In genomic region chr2:105521176-105521575, GRCh38 we compare ENCODE assay signal across 8 cellular contexts.
DNase-seq lines count a peak whose midpoint lies in the region; ATAC-seq and TF ChIP-seq lines count a peak whose summit lies in the region.

No MANE protein-coding gene starts in this region.

- no peak overlapping the region for H3K4me3 ChIP-seq in adipocyte (ENCODE audit: low read length)

- ATAC-seq in HG03442 (IDR thresholded peaks at IDR 0.05; ENCODE audit: unreplicated experiment) = no peak

- H3K27me3 ChIP-seq in adipocyte (replicated peaks; ENCODE audit: control insufficient read depth, insufficient read depth, low read length) = peaks cover 5% of the 10 kb centered on the region

- H3K9me3 Mint-ChIP-seq in activated CD4-positive, alpha-beta T cell treated with anti-CD3 and anti-CD28 coated beads, Interleukin-2, amount 10 ng/mL, durations not matched to agents 7 days and 5 days = no peaks in the 10 kb centered on the region

- H3K4me1 ChIP-seq in adipocyte (ENCODE audit: control insufficient read depth, insufficient read depth, low read length) = peaks cover 15% of the 10 kb centered on the region

- H3K9ac ChIP-seq in adipocyte (ENCODE audit: low read length) = peak overlapping the region; percentile 13

- TF ChIP-seq CTCF in GM12873 (IDR thresholded peaks at IDR 0.05; ENCODE audit: insufficient read depth, low read depth, low read length, missing control alignments) = peak; percentile 30

- no peaks in the 10 kb centered on the region for H3K9me3 ChIP-seq in adipocyte (ENCODE audit: control insufficient read depth, low read length)

- H3K4me3 Mint-ChIP-seq in activated CD4-positive, alpha-beta T cell treated with anti-CD3 and anti-CD28 coated beads, Interleukin-2, amount 10 ng/mL, durations not matched to agents 7 days and 5 days = no peak overlapping the region

- H3K27ac Mint-ChIP-seq in activated CD4-positive, alpha-beta T cell treated with anti-CD3 and anti-CD28 coated beads, Interleukin-2, amount 10 ng/mL, durations not matched to agents 7 days and 5 days = no peak overlapping the region

- peak; percentile 29 for DNase-seq in AG08396 (ENCODE audit: low spot score)
- DNase-seq in adipocyte (ENCODE audit: low read depth) = peak; percentile 75
- peak; percentile 36 for DNase-seq in kidney tubule cell (ENCODE audit: low spot score)
- no peak for DNase-seq in KG1 (lab: John Stamatoyannopoulos, UW)
- no peak for DNase-seq in activated CD4-positive, alpha-beta T cell treated with anti-CD3 and anti-CD28 coated beads, Interleukin-2, amount 10 ng/mL, durations not matched to agents 7 days and 5 days
- no peak for DNase-seq in NK-92 treated with Interleukin-12 subunit alpha and Interleukin-12 subunit beta, amount 100 ng/mL, for 24 hours (lab: John Stamatoyannopoulos, UW)

- no peaks in the 10 kb centered on the region for H3K36me3 ChIP-seq in adipocyte (ENCODE audit: control insufficient read depth, insufficient read depth, low read length, severe bottlenecking)

- H3K36me3 Mint-ChIP-seq in activated CD4-positive, alpha-beta T cell treated with anti-CD3 and anti-CD28 coated beads, Interleukin-2, amount 10 ng/mL, durations not matched to agents 7 days and 5 days (ENCODE audit: low read depth) = no peaks in the 10 kb centered on the region

- POLR2A ChIA-PET in activated CD4-positive, alpha-beta T cell treated with anti-CD3 and anti-CD28 coated beads, Interleukin-2, amount 10 ng/mL, durations not matched to agents 7 days and 5 days (lab: Charles Lee) = no interaction called here

- CTCF ChIA-PET in activated CD4-positive, alpha-beta T cell treated with anti-CD3 and anti-CD28 coated beads, Interleukin-2, amount 10 ng/mL, durations not matched to agents 7 days and 5 days (lab: Charles Lee) = interaction anchor here (1.1 to 1.4 kb wide), 4 partner anchors 18 to 152 kb away, joined by 3 to 5 read pairs (median 4); no protein-coding TSS in a partner anchor

- H3K27me3 Mint-ChIP-seq in activated CD4-positive, alpha-beta T cell treated with anti-CD3 and anti-CD28 coated beads, Interleukin-2, amount 10 ng/mL, durations not matched to agents 7 days and 5 days = no peaks in the 10 kb centered on the region

- H3K4me1 Mint-ChIP-seq in activated CD4-positive, alpha-beta T cell treated with anti-CD3 and anti-CD28 coated beads, Interleukin-2, amount 10 ng/mL, durations not matched to agents 7 days and 5 days = no peaks in the 10 kb centered on the region

Comparison
In these comparisons a context has a peak if more than half of its experiments do, and no peak if none do; other contexts are left out.
1. DNase-seq: peak in AG08396 (single experiment), adipocyte (single experiment) and kidney tubule cell (single experiment); none in KG1 (single experiment), activated CD4-positive, alpha-beta T cell treated with anti-CD3 and anti-CD28 coated beads, Interleukin-2, amount 10 ng/mL, durations not matched to agents 7 days and 5 days (single experiment) and NK-92 treated with Interleukin-12 subunit alpha and Interleukin-12 subunit beta, amount 100 ng/mL, for 24 hours (single experiment).